In genomic region chr10:109281347-109281746, GRCh38 we compare ENCODE assay signal across 27 cellular contexts.
"Had no signal": no experiment of that assay in that cellular context is flagged by ENCODE, and none has a peak within 500 bp of the region (broad histone marks: within the 10 kb centered on the region; RNA-seq: fewer than 3 reads in every experiment).

No MANE protein-coding gene starts in this region.

- H3K9me3 ChIP-seq: stomach, suprapubic skin, testis, thoracic aorta, thyroid gland, tibial artery, tibial nerve, transverse colon, upper lobe of left lung, upper lobe of right lung, uterus, vagina had no signal

- H3K27ac ChIP-seq: stomach, suprapubic skin, testis, thoracic aorta, thyroid gland, tibial artery, tibial nerve, transverse colon, upper lobe of left lung, upper lobe of right lung, uterus, vagina had no signal

- H3K4me1 ChIP-seq: suprapubic skin, testis, thyroid gland, tibial artery, tibial nerve, upper lobe of left lung, upper lobe of right lung, uterus, vagina had no signal

- FAIRE-seq: urothelium cell line had no signal

- DNase-seq: stimulated activated CD4-positive, alpha-beta T cell treated with anti-CD3 and anti-CD28 coated beads, Interleukin-2, amount 100 ng/mL, for 48 hours; stimulated activated CD4-positive, alpha-beta T cell treated with anti-CD3 and anti-CD28 coated beads, Interleukin-4, amount 100 ng/mL, for 1 hour; stimulated activated CD4-positive, alpha-beta T cell treated with anti-CD3 and anti-CD28 coated beads, Interleukin-4, amount 100 ng/mL, for 24 hours; stimulated activated CD4-positive, alpha-beta T cell treated with anti-CD3 and anti-CD28 coated beads, Interleukin-4, amount 100 ng/mL, for 4 hours; stimulated activated CD8-positive, alpha-beta memory T cell treated with anti-CD3 and anti-CD28 coated beads, Interleukin-4, amount 100 ng/mL, for 48 hours; stimulated activated naive B cell treated with anti-CD40 and anti-IgM and Interleukin-4, amounts not matched to agents 10 μg/mL and 1 μg/mL and 100 μg/mL, for 72 hours; stimulated activated naive CD4-positive, alpha-beta T cell; stimulated activated naive CD4-positive, alpha-beta T cell treated with Interleukin-2 at 50 U/mL for 16 hours; stimulated activated naive CD8-positive, alpha-beta T cell treated with anti-CD3 and anti-CD28 coated beads, Interleukin-15, amount 100 ng/mL, for 72 hours; stimulated activated naive CD8-positive, alpha-beta T cell treated with anti-CD3 and anti-CD28 coated beads, Interleukin-15, Interleukin-2, amounts not matched to agents 100 U/mL and 50 U/mL, for 24 hours; stomach; substantia nigra; testis; thyroid gland; tibial artery; transverse colon; trophoblast cell; upper lobe of left lung; upper lobe of right lung; uterus had no signal

- H3K36me3 ChIP-seq: stomach, suprapubic skin, thoracic aorta, thyroid gland, tibial artery, tibial nerve, transverse colon, upper lobe of left lung, upper lobe of right lung, uterus, vagina had no signal

- H3K27me3 ChIP-seq: stomach, suprapubic skin, testis, thyroid gland, tibial artery, tibial nerve, transverse colon, upper lobe of left lung, upper lobe of right lung, uterus, vagina had no signal

- ATAC-seq: stimulated activated effector memory CD8-positive, alpha-beta T cell treated with anti-CD3 and anti-CD28 coated beads, Interleukin-12 subunit alpha, Interleukin-12 subunit beta, amount 100 ng/mL, for 72 hours; stimulated activated memory B cell treated with anti-CD40 and anti-IgM and Interleukin-4, amounts not matched to agents 10 μg/mL and 1 μg/mL and 100 μg/mL, for 72 hours; stimulated activated naive B cell treated with anti-CD40 and anti-IgM and Interleukin-4, amounts not matched to agents 10 μg/mL and 1 μg/mL and 100 μg/mL, for 72 hours; stimulated activated naive CD8-positive, alpha-beta T cell treated with anti-CD3 and anti-CD28 coated beads, Interleukin-15, amount 100 ng/mL, for 72 hours; stimulated activated naive CD8-positive, alpha-beta T cell treated with anti-CD3 and anti-CD28 coated beads, Interleukin-15, Interleukin-2, amounts not matched to agents 100 U/mL and 50 U/mL, for 24 hours; upper lobe of right lung had no signal

- H3K4me3 ChIP-seq: stomach, suprapubic skin, testis, thoracic aorta, thyroid gland, tibial artery, tibial nerve, transverse colon, upper lobe of left lung, upper lobe of right lung, uterus, vagina had no signal
